In genomic region chr14:68956728-68957127, GRCh38 we compare ENCODE assay signal across 15 cellular contexts. TPM values are rescaled to one million over a fixed set of nuclear protein-coding genes. Genes with fewer than 3 reads are reported as not detected.
DNase-seq lines count a peak whose midpoint lies in the region; ATAC-seq and TF ChIP-seq lines count a peak whose summit lies in the region.
"Had no signal": no experiment of that assay in that cellular context is flagged by ENCODE, and none has a peak within 500 bp of the region (broad histone marks: within the 10 kb centered on the region; RNA-seq: fewer than 3 reads in every experiment).

No MANE protein-coding gene starts in this region.

- TF ChIP-seq CTCF in brain (conservative IDR thresholded peaks at IDR 0.05), result no peak

- DNase-seq in stimulated activated naive CD8-positive, alpha-beta T cell treated with anti-CD3 and anti-CD28 coated beads, Interleukin-15, Interleukin-2, amounts not matched to agents 100 U/mL and 50 U/mL, for 24 hours, result no peak
- DNase-seq in myocyte (ENCODE audit: low read depth) (peak; percentile 92), NAMALWA (ENCODE audit: low spot score) (no peak), RKO (ENCODE audit: low spot score) (no peak)
- DNase-seq: BE2C, caudate nucleus, foreskin keratinocyte, naive B cell, NCI-H1092, NCI-H69, SJCRH30 had no signal

- H3K4me3 Mint-ChIP-seq in stimulated activated naive CD8-positive, alpha-beta T cell treated with anti-CD3 and anti-CD28 coated beads, Interleukin-15, Interleukin-2, amounts not matched to agents 100 ng/mL and 50 ng/mL, for 24 hours, result no peak overlapping the region
- H3K4me3 Mint-ChIP-seq in brain, result no peak overlapping the region

- ATAC-seq in stimulated activated naive CD8-positive, alpha-beta T cell treated with anti-CD3 and anti-CD28 coated beads, Interleukin-15, Interleukin-2, amounts not matched to agents 100 U/mL and 50 U/mL, for 24 hours, result no peak
- ATAC-seq in HG02610 (IDR thresholded peaks at IDR 0.05; ENCODE audit: unreplicated experiment) (no peak), HG03097 (IDR thresholded peaks at IDR 0.05; ENCODE audit: low FRiP score, unreplicated experiment) (no peak)
- ATAC-seq: foreskin keratinocyte had no signal

- H3K4me1 Mint-ChIP-seq in stimulated activated naive CD8-positive, alpha-beta T cell treated with anti-CD3 and anti-CD28 coated beads, Interleukin-15, Interleukin-2, amounts not matched to agents 100 ng/mL and 50 ng/mL, for 24 hours (ENCODE audit: low read depth), result peaks cover 91% of the 10 kb centered on the region
- peaks cover 79% of the 10 kb centered on the region for H3K4me1 Mint-ChIP-seq in brain

- peaks cover 15% of the 10 kb centered on the region for H3K36me3 Mint-ChIP-seq in stimulated activated naive CD8-positive, alpha-beta T cell treated with anti-CD3 and anti-CD28 coated beads, Interleukin-15, Interleukin-2, amounts not matched to agents 100 ng/mL and 50 ng/mL, for 24 hours (ENCODE audit: low read depth)
- peaks cover 11% of the 10 kb centered on the region for H3K36me3 Mint-ChIP-seq in brain
- H3K36me3 Mint-ChIP-seq: naive B cell had no signal

- no peaks in the 10 kb centered on the region for H3K27me3 Mint-ChIP-seq in stimulated activated naive CD8-positive, alpha-beta T cell treated with anti-CD3 and anti-CD28 coated beads, Interleukin-15, Interleukin-2, amounts not matched to agents 100 ng/mL and 50 ng/mL, for 24 hours
- no peaks in the 10 kb centered on the region for H3K27me3 Mint-ChIP-seq in brain

- no peaks in the 10 kb centered on the region for H3K9me3 Mint-ChIP-seq in stimulated activated naive CD8-positive, alpha-beta T cell treated with anti-CD3 and anti-CD28 coated beads, Interleukin-15, Interleukin-2, amounts not matched to agents 100 ng/mL and 50 ng/mL, for 24 hours
- H3K9me3 Mint-ChIP-seq in brain, result no peaks in the 10 kb centered on the region
- H3K9me3 Mint-ChIP-seq: naive B cell had no signal

- H3K27ac Mint-ChIP-seq in stimulated activated naive CD8-positive, alpha-beta T cell treated with anti-CD3 and anti-CD28 coated beads, Interleukin-15, Interleukin-2, amounts not matched to agents 100 ng/mL and 50 ng/mL, for 24 hours, result peak overlapping the region; percentile 65
- H3K27ac Mint-ChIP-seq in brain, result peak overlapping the region in 3 of 5 experiments; percentile 21 to 60 (median 55)

RNA-seq across cellular contexts. Expression of gene ACTN1, which starts 22.4 kb away (rescaled TPM):
- 84.2 TPM for polyA plus RNA-seq in brain (ENCODE audit: insufficient read depth, low read depth, low replicate concordance)
- 171 and 188 TPM in 2 replicates for total RNA-seq in myocyte
- polyA plus RNA-seq in myocyte (2012), result 773 TPM
